35 cellular contexts compared by ENCODE assay signal in the genomic region with DNA sequence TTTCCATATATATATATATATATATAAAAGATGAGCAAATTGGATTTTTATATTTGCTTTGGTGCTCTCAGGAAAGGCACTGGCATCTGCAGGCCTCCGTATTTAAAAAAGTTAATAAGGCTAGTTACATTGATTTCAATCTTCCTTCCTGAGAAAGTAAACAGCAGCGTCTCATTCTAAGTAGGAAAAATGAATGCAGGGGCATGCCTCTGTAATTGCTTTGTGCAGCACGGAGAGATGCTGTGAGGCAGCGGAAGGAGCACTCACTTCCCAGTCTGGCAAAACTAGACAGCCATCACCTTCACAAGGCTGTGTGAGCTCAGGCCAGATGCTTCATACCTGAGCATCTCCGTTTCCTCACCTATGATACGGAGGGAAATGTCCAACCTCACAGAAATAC.
"Had no signal": no experiment of that assay in that cellular context is flagged by ENCODE, and none has a peak within 500 bp of the region (broad histone marks: within the 10 kb centered on the region; RNA-seq: fewer than 3 reads in every experiment).

No MANE protein-coding gene starts in this region.

- H3K9me3 ChIP-seq: ascending aorta had no signal

- H3K4me3 Mint-ChIP-seq: activated CD4-positive, alpha-beta memory T cell treated with anti-CD3 and anti-CD28 coated beads, Interleukin-2, amount 10 ng/mL, durations not matched to agents 7 days and 5 days; activated CD4-positive, alpha-beta T cell treated with anti-CD3 and anti-CD28 coated beads for 36 hours; activated CD4-positive, alpha-beta T cell treated with anti-CD3 and anti-CD28 coated beads, Interleukin-2, amount 10 ng/mL, durations not matched to agents 7 days and 5 days; activated CD8-positive, alpha-beta memory T cell treated with anti-CD3 and anti-CD28 coated beads, Interleukin-2, amount 10 ng/mL, durations not matched to agents 7 days and 5 days; activated CD8-positive, alpha-beta T cell treated with anti-CD3 and anti-CD28 coated beads, Interleukin-2, amount 10 ng/mL, durations not matched to agents 7 days and 5 days; activated naive CD4-positive, alpha-beta T cell treated with anti-CD3 and anti-CD28 coated beads, Interleukin-2, amount 10 ng/mL, durations not matched to agents 7 days and 5 days; activated naive CD4-positive, alpha-beta T cell treated with anti-CD3 and anti-CD28 coated beads, Interleukin-2, amount 50 U/mL, for 24 hours; activated naive CD8-positive, alpha-beta T cell; activated naive CD8-positive, alpha-beta T cell treated with anti-CD3 and anti-CD28 coated beads, Interleukin-2, amount 10 ng/mL, durations not matched to agents 7 days and 5 days; activated naive CD8-positive, alpha-beta T cell treated with anti-CD3 and anti-CD28 coated beads, Interleukin-2, amount 50 U/mL, for 24 hours; activated T-cell treated with anti-CD3 and anti-CD28 coated beads, Interleukin-2, amount 50 U/mL, for 24 hours; brain; central memory CD8-positive, alpha-beta T cell; T-helper 17 cell; WTC11 had no signal

- H3K4me1 ChIP-seq: ascending aorta had no signal

- H3K4me1 Mint-ChIP-seq: activated CD4-positive, alpha-beta memory T cell treated with anti-CD3 and anti-CD28 coated beads, Interleukin-2, amount 10 ng/mL, durations not matched to agents 7 days and 5 days; activated CD4-positive, alpha-beta T cell treated with anti-CD3 and anti-CD28 coated beads for 36 hours; activated CD4-positive, alpha-beta T cell treated with anti-CD3 and anti-CD28 coated beads, Interleukin-2, amount 10 ng/mL, durations not matched to agents 7 days and 5 days; activated CD8-positive, alpha-beta memory T cell treated with anti-CD3 and anti-CD28 coated beads, Interleukin-2, amount 10 ng/mL, durations not matched to agents 7 days and 5 days; activated naive CD4-positive, alpha-beta T cell treated with anti-CD3 and anti-CD28 coated beads, Interleukin-2, amount 10 ng/mL, durations not matched to agents 7 days and 5 days; activated naive CD4-positive, alpha-beta T cell treated with anti-CD3 and anti-CD28 coated beads, Interleukin-2, amount 50 U/mL, for 24 hours; activated naive CD8-positive, alpha-beta T cell treated with anti-CD3 and anti-CD28 coated beads, Interleukin-2, amount 10 ng/mL, durations not matched to agents 7 days and 5 days; activated naive CD8-positive, alpha-beta T cell treated with anti-CD3 and anti-CD28 coated beads, Interleukin-2, amount 50 U/mL, for 24 hours; brain; central memory CD8-positive, alpha-beta T cell; T-helper 17 cell; WTC11 had no signal

- DNase-seq: activated CD4-positive, alpha-beta memory T cell treated with anti-CD3 and anti-CD28 coated beads, Interleukin-2, amount 10 ng/mL, durations not matched to agents 7 days and 5 days; activated CD4-positive, alpha-beta T cell treated with anti-CD3 and anti-CD28 coated beads for 1 hour; activated CD4-positive, alpha-beta T cell treated with anti-CD3 and anti-CD28 coated beads for 36 hours; activated CD4-positive, alpha-beta T cell treated with anti-CD3 and anti-CD28 coated beads for 48 hours; activated CD4-positive, alpha-beta T cell treated with anti-CD3 and anti-CD28 coated beads, Interleukin-2, amount 10 ng/mL, durations not matched to agents 7 days and 5 days; activated CD4-positive, alpha-beta T cell treated with anti-CD3 and anti-CD28 coated beads, Interleukin-2, amount 50 U/mL, for 48 hours; activated CD4-positive, CD25-positive, alpha-beta regulatory T cell; activated CD8-positive, alpha-beta memory T cell treated with anti-CD3 and anti-CD28 coated beads for 24 hours; activated CD8-positive, alpha-beta memory T cell treated with anti-CD3 and anti-CD28 coated beads, Interleukin-2, amount 10 ng/mL, durations not matched to agents 7 days and 5 days; activated CD8-positive, alpha-beta memory T cell treated with anti-CD3 and anti-CD28 coated beads, Interleukin-2, amount 50 U/mL, for 48 hours; activated CD8-positive, alpha-beta T cell treated with anti-CD3 and anti-CD28 coated beads, Interleukin-2, amount 10 ng/mL, durations not matched to agents 7 days and 5 days; activated effector memory CD4-positive, alpha-beta T cell treated with Interleukin-2 at 50 U/mL for 16 hours; activated gamma-delta T cell; activated naive CD4-positive, alpha-beta T cell treated with anti-CD3 and anti-CD28 coated beads, Interleukin-2, amount 10 ng/mL, durations not matched to agents 7 days and 5 days; activated naive CD4-positive, alpha-beta T cell treated with Interleukin-2 at 50 U/mL for 16 hours; activated naive CD8-positive, alpha-beta T cell treated with anti-CD3 and anti-CD28 coated beads, Interleukin-2, amount 10 ng/mL, durations not matched to agents 7 days and 5 days; activated naive CD8-positive, alpha-beta T cell treated with anti-CD3 and anti-CD28 coated beads, Interleukin-2, amount 50 U/mL, for 24 hours; activated T-cell treated with anti-CD3 and anti-CD28 coated beads, Interleukin-2, amount 50 U/mL, for 24 hours; activated T-cell treated with anti-CD3 and anti-CD28 coated beads, Interleukin-2, amount 50 U/mL, for 48 hours; amygdala; anterior cingulate cortex; caudate nucleus; cerebellar nuclear complex; T-helper 17 cell; T1000; WERI-Rb-1 had no signal

- H3K27me3 ChIP-seq: ascending aorta, cardiac muscle cell had no signal

- H3K27ac ChIP-seq: ascending aorta, cardiac muscle cell, WERI-Rb-1 had no signal

- H3K36me3 ChIP-seq: ascending aorta, cardiac muscle cell, WERI-Rb-1 had no signal

- H3K27me3 Mint-ChIP-seq: activated CD4-positive, alpha-beta memory T cell treated with anti-CD3 and anti-CD28 coated beads, Interleukin-2, amount 10 ng/mL, durations not matched to agents 7 days and 5 days; activated CD4-positive, alpha-beta T cell treated with anti-CD3 and anti-CD28 coated beads for 36 hours; activated CD4-positive, alpha-beta T cell treated with anti-CD3 and anti-CD28 coated beads, Interleukin-2, amount 10 ng/mL, durations not matched to agents 7 days and 5 days; activated CD8-positive, alpha-beta memory T cell treated with anti-CD3 and anti-CD28 coated beads, Interleukin-2, amount 10 ng/mL, durations not matched to agents 7 days and 5 days; activated naive CD4-positive, alpha-beta T cell treated with anti-CD3 and anti-CD28 coated beads, Interleukin-2, amount 10 ng/mL, durations not matched to agents 7 days and 5 days; activated naive CD4-positive, alpha-beta T cell treated with anti-CD3 and anti-CD28 coated beads, Interleukin-2, amount 50 U/mL, for 24 hours; activated naive CD8-positive, alpha-beta T cell; activated naive CD8-positive, alpha-beta T cell treated with anti-CD3 and anti-CD28 coated beads, Interleukin-2, amount 10 ng/mL, durations not matched to agents 7 days and 5 days; activated naive CD8-positive, alpha-beta T cell treated with anti-CD3 and anti-CD28 coated beads, Interleukin-2, amount 50 U/mL, for 24 hours; activated T-cell treated with anti-CD3 and anti-CD28 coated beads, Interleukin-2, amount 50 U/mL, for 24 hours; central memory CD8-positive, alpha-beta T cell; T-helper 17 cell had no signal

- H3K4me3 ChIP-seq: ascending aorta, cardiac muscle cell had no signal

- H3K27ac Mint-ChIP-seq: activated CD4-positive, alpha-beta memory T cell treated with anti-CD3 and anti-CD28 coated beads, Interleukin-2, amount 10 ng/mL, durations not matched to agents 7 days and 5 days; activated CD4-positive, alpha-beta T cell treated with anti-CD3 and anti-CD28 coated beads for 36 hours; activated CD4-positive, alpha-beta T cell treated with anti-CD3 and anti-CD28 coated beads, Interleukin-2, amount 10 ng/mL, durations not matched to agents 7 days and 5 days; activated CD8-positive, alpha-beta memory T cell treated with anti-CD3 and anti-CD28 coated beads, Interleukin-2, amount 10 ng/mL, durations not matched to agents 7 days and 5 days; activated CD8-positive, alpha-beta T cell treated with anti-CD3 and anti-CD28 coated beads, Interleukin-2, amount 10 ng/mL, durations not matched to agents 7 days and 5 days; activated naive CD4-positive, alpha-beta T cell treated with anti-CD3 and anti-CD28 coated beads, Interleukin-2, amount 10 ng/mL, durations not matched to agents 7 days and 5 days; activated naive CD4-positive, alpha-beta T cell treated with anti-CD3 and anti-CD28 coated beads, Interleukin-2, amount 50 U/mL, for 24 hours; activated naive CD8-positive, alpha-beta T cell; activated naive CD8-positive, alpha-beta T cell treated with anti-CD3 and anti-CD28 coated beads, Interleukin-2, amount 10 ng/mL, durations not matched to agents 7 days and 5 days; activated naive CD8-positive, alpha-beta T cell treated with anti-CD3 and anti-CD28 coated beads, Interleukin-2, amount 50 U/mL, for 24 hours; activated T-cell treated with anti-CD3 and anti-CD28 coated beads, Interleukin-2, amount 50 U/mL, for 24 hours; activated T-helper 2 cell treated with anti-CD3 and anti-CD28 coated beads, Interferon-gamma antibody, Interleukin-2, Interleukin-4, amounts not matched to agents 10 μg/mL and 5 μg/mL and 100 μg/mL, durations not matched to agents 14 hours and 24 hours and 36 hours; brain; T-helper 17 cell; WTC11 had no signal

- H3K9me3 Mint-ChIP-seq: activated naive CD4-positive, alpha-beta T cell treated with anti-CD3 and anti-CD28 coated beads, Interleukin-2, amount 50 U/mL, for 24 hours had no signal

- ATAC-seq: activated CD4-positive, alpha-beta T cell treated with anti-CD3 and anti-CD28 coated beads for 36 hours; activated CD4-positive, CD25-positive, alpha-beta regulatory T cell treated with anti-CD3 and anti-CD28 coated beads, Interleukin-2, amount 50 U/mL, for 24 hours; activated CD8-positive, alpha-beta memory T cell treated with anti-CD3 and anti-CD28 coated beads, Interleukin-2, amount 10 ng/mL, durations not matched to agents 7 days and 5 days; activated CD8-positive, alpha-beta T cell treated with anti-CD3 and anti-CD28 coated beads, Interleukin-2, amount 10 ng/mL, durations not matched to agents 7 days and 5 days; activated naive CD8-positive, alpha-beta T cell treated with anti-CD3 and anti-CD28 coated beads, Interleukin-2, amount 50 U/mL, for 24 hours; T-helper 17 cell; WTC11 had no signal
